ENCODE assay signal across 11 cellular contexts in the genomic region with DNA sequence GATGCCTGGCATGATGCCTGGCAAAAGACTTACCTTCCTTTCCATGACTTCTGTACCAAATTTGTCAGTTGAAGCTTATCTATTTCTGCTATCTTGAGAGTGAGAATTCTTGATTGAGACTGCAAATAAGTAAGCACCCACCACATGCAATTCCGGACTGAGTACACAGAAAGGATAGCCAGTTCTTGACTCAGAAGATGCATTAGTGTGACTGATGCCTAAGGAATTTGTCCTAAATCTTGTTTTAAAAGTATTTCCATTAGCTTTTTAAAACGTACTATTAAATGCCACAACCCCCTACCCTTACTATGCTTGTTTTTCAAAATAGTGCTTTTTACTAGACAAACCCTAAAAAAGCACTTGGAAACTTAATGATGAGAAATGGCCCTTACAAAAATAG. TPM values are rescaled to one million over a fixed set of nuclear protein-coding genes. Genes with fewer than 3 reads are reported as not detected.
DNase-seq lines count a peak whose midpoint lies in the region; ATAC-seq, FAIRE-seq and TF ChIP-seq lines count a peak whose summit lies in the region.
"Had no signal": no experiment of that assay in that cellular context is flagged by ENCODE, and none has a peak within 500 bp of the region (broad histone marks: within the 10 kb centered on the region; RNA-seq: fewer than 3 reads in every experiment).

No MANE protein-coding gene starts in this region.

- H3K36me3 ChIP-seq in astrocyte (ENCODE audit: insufficient read depth, low read length) (peaks cover 12% of the 10 kb centered on the region), hepatocyte (replicated peaks; ENCODE audit: insufficient read depth, low read depth) (no peaks in the 10 kb centered on the region)

- no peaks in the 10 kb centered on the region for H3K27me3 Mint-ChIP-seq in astrocyte (ENCODE audit: low read depth, unreplicated experiment)
- H3K27me3 Mint-ChIP-seq: T-helper 17 cell had no signal

- peak overlapping the region; percentile 77 for H3K4me2 ChIP-seq in astrocyte (ENCODE audit: low read length)
- no peak overlapping the region for H3K4me2 ChIP-seq in hepatocyte

- no peak for TF ChIP-seq CTCF in HFF-Myc (IDR thresholded peaks at IDR 0.05; ENCODE audit: low read depth, low read length, missing control alignments)
- TF ChIP-seq CTCF in astrocyte (IDR thresholded peaks at IDR 0.05; ENCODE audit: insufficient read depth, low read depth, low read length), result no peak
- TF ChIP-seq CTCF in hepatocyte (IDR thresholded peaks at IDR 0.05; ENCODE audit: poor library complexity), result no peak

- H4K20me1 ChIP-seq in astrocyte (ENCODE audit: insufficient read depth, low read length) (no peaks in the 10 kb centered on the region), hepatocyte (ENCODE audit: insufficient read depth, poor library complexity, severe bottlenecking) (no peaks in the 10 kb centered on the region)

- H2AFZ ChIP-seq in astrocyte (ENCODE audit: low read depth, low read length) (no peak overlapping the region), hepatocyte (no peak overlapping the region)

- FAIRE-seq in astrocyte (lab: Jason Lieb, UNC), result peak; percentile 50
- FAIRE-seq in urothelium cell line (lab: Jason Lieb, UNC), result no peak

- DNase-seq in HFF-Myc (ENCODE audit: extremely low read depth, low read depth) (peak; percentile 75), astrocyte (ENCODE audit: low read depth) (peak; percentile 93), hepatocyte (ENCODE audit: low spot score) (no peak), urothelium cell line (ENCODE audit: low spot score) (peak; percentile 42)
- no peak for DNase-seq in effector CD4-positive, alpha-beta T cell
- DNase-seq: activated CD8-positive, alpha-beta memory T cell treated with anti-CD3 and anti-CD28 coated beads, Interleukin-2, amount 50 U/mL, for 48 hours; T-helper 17 cell had no signal

- peak overlapping the region; percentile 83 for H3K27ac Mint-ChIP-seq in astrocyte (ENCODE audit: unreplicated experiment)
- H3K27ac Mint-ChIP-seq: T-helper 17 cell had no signal

- WGBS in hepatocyte (ENCODE audit: low lambda C conversion rate, missing lambda C conversion rate), result 35% methylated on average over 2 of the region's 2 CpGs

- H3K27me3 ChIP-seq in astrocyte (ENCODE audit: insufficient read depth, low read length) (no peaks in the 10 kb centered on the region), hepatocyte (no peaks in the 10 kb centered on the region)
- H3K27me3 ChIP-seq: neutrophil had no signal

- peaks cover 44% of the 10 kb centered on the region for H3K4me1 Mint-ChIP-seq in astrocyte (ENCODE audit: low read depth, unreplicated experiment)

- H3K4me3 Mint-ChIP-seq in astrocyte (ENCODE audit: unreplicated experiment), result no peak overlapping the region

- H3K4me3 ChIP-seq in HFF-Myc (replicated peaks; ENCODE audit: low read depth, low read length) (no peak overlapping the region; the same call in 1 of the 2 replicates), astrocyte (ENCODE audit: insufficient read depth, low read depth, low read length) (peak overlapping the region; percentile 27), hepatocyte (no peak overlapping the region)

- H3K79me2 ChIP-seq in astrocyte (ENCODE audit: insufficient read depth, low read length) (no peaks in the 10 kb centered on the region), hepatocyte (no peaks in the 10 kb centered on the region)

- H3K9me3 Mint-ChIP-seq in astrocyte (ENCODE audit: unreplicated experiment), result no peaks in the 10 kb centered on the region

- peaks cover 15% of the 10 kb centered on the region for H3K36me3 Mint-ChIP-seq in astrocyte (ENCODE audit: low read depth, unreplicated experiment)

- H3K9me3 ChIP-seq in astrocyte (ENCODE audit: insufficient read depth, low read depth, low read length) (no peaks in the 10 kb centered on the region), hepatocyte (ENCODE audit: low read depth) (no peaks in the 10 kb centered on the region)
- H3K9me3 ChIP-seq: neutrophil had no signal

- H3K27ac ChIP-seq in astrocyte (ENCODE audit: low read depth, low read length), result peak overlapping the region; percentile 95
- H3K27ac ChIP-seq in hepatocyte, result peak overlapping the region; percentile 37
- H3K27ac ChIP-seq: neutrophil had no signal

- H3K9ac ChIP-seq in astrocyte (ENCODE audit: low read length), result peak overlapping the region; percentile 73

- H3K9me2 ChIP-seq in hepatocyte (replicated peaks; ENCODE audit: insufficient read depth), result no peaks in the 10 kb centered on the region

- ATAC-seq in GM18498 (IDR thresholded peaks at IDR 0.05; ENCODE audit: unreplicated experiment), result no peak
- no peak for ATAC-seq in GM21528 (IDR thresholded peaks at IDR 0.05; ENCODE audit: low FRiP score, unreplicated experiment)
- ATAC-seq: T-helper 17 cell had no signal

- peaks cover 50% of the 10 kb centered on the region for H3K4me1 ChIP-seq in astrocyte (ENCODE audit: insufficient read depth, low read length)
- peaks cover 16% of the 10 kb centered on the region for H3K4me1 ChIP-seq in hepatocyte (ENCODE audit: insufficient read depth)

RNA-seq across cellular contexts. Expression of a gene that starts 0.5 kb away (rescaled TPM):
- total RNA-seq in astrocyte (1.0 and 2.9 TPM in 2 replicates), hepatocyte (0.77 TPM in 1 of 2 replicates, not detected in the other)
- polyA plus RNA-seq in hepatocyte, result 0.19 TPM in 1 of 2 replicates, not detected in the other
- total RNA-seq: H4 had no signal

RNA-seq across cellular contexts. Expression of a gene that starts 54.6 kb away (rescaled TPM):
- 35.2 and 37.7 TPM in 2 replicates for total RNA-seq in astrocyte
- 33.2 and 33.6 TPM in 2 replicates for total RNA-seq in hepatocyte
- polyA plus RNA-seq in hepatocyte, result 26.9 TPM in 2 replicates

Comparison
In these comparisons a context has a peak if more than half of its experiments do, and no peak if none do; other contexts are left out.
1. DNase-seq: peak in HFF-Myc (single experiment), astrocyte (single experiment) and urothelium cell line (single experiment); none in hepatocyte (single experiment) and effector CD4-positive, alpha-beta T cell (single experiment).